25 cellular contexts compared by ENCODE assay signal in genomic region chr5:180849827-180850226, GRCh38. TPM values are rescaled to one million over a fixed set of nuclear protein-coding genes. Genes with fewer than 3 reads are reported as not detected.
"Had no signal": no experiment of that assay in that cellular context is flagged by ENCODE, and none has a peak within 500 bp of the region (broad histone marks: within the 10 kb centered on the region; RNA-seq: fewer than 3 reads in every experiment).

No MANE protein-coding gene starts in this region.

- H3K27ac Mint-ChIP-seq: activated CD8-positive, alpha-beta T cell treated with anti-CD3 and anti-CD28 coated beads for 36 hours; activated naive CD8-positive, alpha-beta T cell treated with anti-CD3 and anti-CD28 coated beads, Interleukin-2, amount 10 ng/mL, durations not matched to agents 7 days and 5 days; activated T-cell treated with anti-CD3 and anti-CD28 coated beads, Interleukin-2, amount 50 U/mL, for 72 hours; activated T-helper 2 cell treated with anti-CD3 and anti-CD28 coated beads, Interferon-gamma antibody, Interleukin-2, Interleukin-4, amounts not matched to agents 10 μg/mL and 5 μg/mL and 100 μg/mL, durations not matched to agents 14 hours and 24 hours and 36 hours; T-helper 1 cell treated with Interleukin-12 subunit alpha and Interleukin-12 subunit beta and Interleukin-4 antibody, amounts not matched to agents 30 μg/mL and 1 μg/mL, for 36 hours had no signal

- H3K9me3 ChIP-seq: body of pancreas had no signal

- H3K4me3 Mint-ChIP-seq: activated CD8-positive, alpha-beta T cell treated with anti-CD3 and anti-CD28 coated beads for 36 hours; activated naive CD8-positive, alpha-beta T cell treated with anti-CD3 and anti-CD28 coated beads, Interleukin-2, amount 10 ng/mL, durations not matched to agents 7 days and 5 days; activated T-cell treated with anti-CD3 and anti-CD28 coated beads, Interleukin-2, amount 50 U/mL, for 72 hours; T-helper 1 cell treated with Interleukin-12 subunit alpha and Interleukin-12 subunit beta and Interleukin-4 antibody, amounts not matched to agents 30 μg/mL and 1 μg/mL, for 36 hours had no signal

- ATAC-seq: activated CD4-positive, CD25-positive, alpha-beta regulatory T cell treated with anti-CD3 and anti-CD28 coated beads, Interleukin-2, amount 50 U/mL, for 24 hours; activated CD8-positive, alpha-beta T cell treated with anti-CD3 and anti-CD28 coated beads for 36 hours; activated T-cell treated with anti-CD3 and anti-CD28 coated beads, Interleukin-2, amount 50 U/mL, for 72 hours; body of pancreas had no signal

- H3K27ac ChIP-seq: body of pancreas had no signal

- DNase-seq: activated CD4-positive, alpha-beta T cell treated with anti-CD3 and anti-CD28 coated beads for 4 hours; activated CD8-positive, alpha-beta memory T cell treated with anti-CD3 and anti-CD28 coated beads, Interleukin-2, amount 50 U/mL, for 4 hours; activated CD8-positive, alpha-beta T cell treated with anti-CD3 and anti-CD28 coated beads for 36 hours; activated gamma-delta T cell treated with Interleukin-2 at 50 U/mL for 16 hours; activated naive CD4-positive, alpha-beta T cell treated with anti-CD3 and anti-CD28 coated beads, Interleukin-2, amount 50 U/mL, for 16 hours; activated naive CD8-positive, alpha-beta T cell treated with anti-CD3 and anti-CD28 coated beads, Interleukin-2, amount 10 ng/mL, durations not matched to agents 7 days and 5 days; activated T-cell treated with anti-CD3 and anti-CD28 coated beads, Interleukin-2, amount 50 U/mL, for 72 hours; aorta; body of pancreas; central memory CD4-positive, alpha-beta T cell; MM.1S; NCI-H1105; NCI-H1436; NCI-H187; NCI-H2081; NCI-H510A treated with DMSO at 0.1 percent for 48 hours; NCI-H69; NK-92 treated with Interleukin-12 subunit alpha and Interleukin-12 subunit beta, amount 100 ng/mL, for 24 hours; OCI-M1; SHP77 treated with DMSO at 0.1 percent for 48 hours had no signal

- H3K27me3 Mint-ChIP-seq: activated CD8-positive, alpha-beta T cell treated with anti-CD3 and anti-CD28 coated beads for 36 hours; activated naive CD8-positive, alpha-beta T cell treated with anti-CD3 and anti-CD28 coated beads, Interleukin-2, amount 10 ng/mL, durations not matched to agents 7 days and 5 days had no signal

- H3K27me3 ChIP-seq: body of pancreas had no signal

- H3K4me3 ChIP-seq: body of pancreas had no signal

- H3K4me1 ChIP-seq: body of pancreas had no signal

RNA-seq across cellular contexts. Expression of gene BTNL8, which starts 49.1 kb away (rescaled TPM):
- total RNA-seq: activated CD8-positive, alpha-beta T cell treated with anti-CD3 and anti-CD28 coated beads for 36 hours; activated naive CD8-positive, alpha-beta T cell treated with anti-CD3 and anti-CD28 coated beads, Interleukin-2, amount 10 ng/mL, durations not matched to agents 7 days and 5 days; bronchial epithelial cell; chondrocyte had no signal
